8 cellular contexts compared by ENCODE assay signal in genomic region chr16:54282202-54282922, GRCh38. TPM values are rescaled to one million over a fixed set of nuclear protein-coding genes. Genes with fewer than 3 reads are reported as not detected.
DNase-seq lines count a peak whose midpoint lies in the region; ATAC-seq and TF ChIP-seq lines count a peak whose summit lies in the region.

No MANE protein-coding gene starts in this region.

- intact Hi-C loops in colonic mucosa (cut with DNase I): loop anchor here (10.0 kb wide), 1 partner anchor 652 kb away; the partner anchor contains the start of gene IRX5

- no peaks in the 10 kb centered on the region for H3K9me3 ChIP-seq in HUES64 (ENCODE audit: insufficient read depth, low read depth, low read length)
- H3K9me3 ChIP-seq in colonic mucosa: no peaks in the 10 kb centered on the region
- no peaks in the 10 kb centered on the region for H3K9me3 ChIP-seq in mesenchymal stem cell (ENCODE audit: control insufficient read depth, low read length)

- H3K27ac ChIP-seq in C4-2B (no peak overlapping the region), HUES64 (ENCODE audit: low read depth, low read length) (no peak overlapping the region), colonic mucosa (no peak overlapping the region), mesenchymal stem cell (ENCODE audit: low read length, poor library complexity, severe bottlenecking) (no peak overlapping the region)

- H2AK5ac ChIP-seq in mesenchymal stem cell (ENCODE audit: low read length, severe bottlenecking): no peak overlapping the region

- H3K4ac ChIP-seq in mesenchymal stem cell (ENCODE audit: low read depth in 1 of 2, low read length in 2 of 2): no peak overlapping the region

- TF ChIP-seq CTCF in C4-2B (conservative IDR thresholded peaks at IDR 0.05) (peak; percentile 71), colonic mucosa (IDR thresholded peaks at IDR 0.05) (peak; percentile 59)

- H4K8ac ChIP-seq in mesenchymal stem cell (ENCODE audit: low read length): no peak overlapping the region

- H3K4me1 ChIP-seq in HUES64 (ENCODE audit: insufficient read depth, low read length) (0 out of 2 replicates have a peak, but pooled peaks cover 12% of the 10 kb centered on the region), colonic mucosa (peaks cover 11% of the 10 kb centered on the region), mesenchymal stem cell (ENCODE audit: control insufficient read depth, insufficient read depth, low read depth, low read length) (peaks cover 35% of the 10 kb centered on the region)

- H3K36me3 ChIP-seq in HUES64 (ENCODE audit: insufficient read depth, low read length) (no peaks in the 10 kb centered on the region), colonic mucosa (no peaks in the 10 kb centered on the region), mesenchymal stem cell (ENCODE audit: control insufficient read depth in 1 of 2, insufficient read depth in 2 of 2, low read depth in 1 of 2, low read length in 2 of 2) (no peaks in the 10 kb centered on the region)

- peak; percentile 53 for DNase-seq in colonic mucosa
- DNase-seq in mesenchymal stem cell: no peak
- no peak for DNase-seq in AG08395 (ENCODE audit: low spot score)
- no peak for DNase-seq in GOT3 (lab: John Stamatoyannopoulos, UW)

- H3K27me3 ChIP-seq in HUES64 (ENCODE audit: insufficient read depth, low read length) (peaks cover 77% of the 10 kb centered on the region), colonic mucosa (peaks cover 63% of the 10 kb centered on the region), mesenchymal stem cell (ENCODE audit: control insufficient read depth in 1 of 2, insufficient read depth in 1 of 2, low read length in 2 of 2) (peaks cover 0 to 13% of the 10 kb centered on the region in 2 experiments)

- no peak overlapping the region for H3K14ac ChIP-seq in mesenchymal stem cell (ENCODE audit: low read length in 2 of 2)

- no peak overlapping the region for H4K91ac ChIP-seq in mesenchymal stem cell (ENCODE audit: low read length)

- peaks cover 5% of the 10 kb centered on the region for H3K79me1 ChIP-seq in mesenchymal stem cell (replicated peaks; ENCODE audit: low read length, poor library complexity, severe bottlenecking)

- no peak overlapping the region for H2BK15ac ChIP-seq in mesenchymal stem cell (ENCODE audit: low read depth, poor library complexity, severe bottlenecking)

- WGBS in HUES64: 2% methylated on average over 38 of the region's 42 CpGs
- 6% methylated on average over 34 of the region's 42 CpGs for WGBS in mesenchymal stem cell

- peak overlapping the region; percentile 51 for H3K4me3 ChIP-seq in HUES64 (ENCODE audit: low read length)
- H3K4me3 ChIP-seq in colonic mucosa: peak overlapping the region; percentile 2
- H3K4me3 ChIP-seq in mesenchymal stem cell (ENCODE audit: insufficient read depth in 1 of 2, low read depth in 1 of 2, low read length in 2 of 2): peak overlapping the region in 1 of 2 experiments; percentile 28

- H3K9ac ChIP-seq in HUES64 (ENCODE audit: low read depth, low read length) (no peak overlapping the region; the same call in 1 of the 2 replicates), colonic mucosa (ENCODE audit: low read depth in 2 of 2, low read length in 2 of 2) (no peak overlapping the region), mesenchymal stem cell (ENCODE audit: low read length) (no peak overlapping the region)

- no peak overlapping the region for H2AFZ ChIP-seq in mesenchymal stem cell (ENCODE audit: low read depth, low read length)

- H3K4me2 ChIP-seq in mesenchymal stem cell (ENCODE audit: low read length, poor library complexity, severe bottlenecking): peak overlapping the region; percentile 69

- H2BK12ac ChIP-seq in mesenchymal stem cell (ENCODE audit: low read length in 2 of 2): no peak overlapping the region

- H3K23ac ChIP-seq in mesenchymal stem cell (ENCODE audit: low read length in 2 of 2): no peak overlapping the region

- ATAC-seq in HG02678 (IDR thresholded peaks at IDR 0.05; ENCODE audit: unreplicated experiment): no peak
- ATAC-seq in GM19452 (IDR thresholded peaks at IDR 0.05; ENCODE audit: unreplicated experiment): no peak

- no peak overlapping the region for H2BK120ac ChIP-seq in mesenchymal stem cell (ENCODE audit: low read depth, low read length)

- no peak overlapping the region for H2BK5ac ChIP-seq in mesenchymal stem cell (ENCODE audit: low read depth, low read length, poor library complexity, severe bottlenecking)

- no peak overlapping the region for H3K18ac ChIP-seq in mesenchymal stem cell (ENCODE audit: low read depth in 1 of 2, low read length in 2 of 2)

RNA-seq across cellular contexts. Expression of gene IRX3, which starts 4.2 kb away (rescaled TPM):
- polyA plus RNA-seq in HUES64 (2013, experiment 1 of 2): 7.0 TPM
- 13.9 TPM for polyA plus RNA-seq in HUES64 (2013, experiment 2 of 2)
- under 1 TPM in 1 of 2 donors, not detected in 1; 0.54 TPM for total RNA-seq in colonic mucosa
- 0.18 TPM for polyA plus RNA-seq in mesenchymal stem cell (2013, experiment 1 of 2)
- 0.41 TPM for polyA plus RNA-seq in mesenchymal stem cell (2013, experiment 2 of 2)
